Comparison of ENCODE assay signal across 8 cellular contexts in genomic region chr2:207230261-207231105, GRCh38.
A peak's percentile ranks its signal among the peaks of the same experiment; 100 is the strongest.
DNase-seq lines count a peak whose midpoint lies in the region; ATAC-seq, FAIRE-seq and TF ChIP-seq lines count a peak whose summit lies in the region.

No MANE protein-coding gene starts in this region.

- 59 to 70% (median 65%) methylated on average over 6 of the region's 6 CpGs for WGBS in small intestine, 3 donors

- TF ChIP-seq POLR2A in NB4 (IDR thresholded peaks at IDR 0.05; ENCODE audit: extremely low read depth, insufficient read length), result no peak

- no peak for FAIRE-seq in small intestine (lab: Jason Lieb, UNC)

- DNase-seq in NCI-H748 (lab: John Stamatoyannopoulos, UW; ENCODE audit: unreplicated experiment) (peak; percentile 30), NCI-H748 treated with DMSO at 0.1 percent for 48 hours (lab: John Stamatoyannopoulos, UW) (no peak), NB4 (ENCODE audit: low read depth) (peak; percentile 41), epithelial cell of esophagus (ENCODE audit: low read depth) (peak; percentile 41), small intestine (peak; percentile 24), A172 (ENCODE audit: low spot score) (no peak)

- no peaks in the 10 kb centered on the region for H3K9me3 ChIP-seq in small intestine (ENCODE audit: control insufficient read depth, low read depth)

- H3K4me1 ChIP-seq in small intestine (ENCODE audit: control insufficient read depth in 2 of 2, insufficient read depth in 1 of 2, low read depth in 1 of 2, low read length in 1 of 2), result peaks cover 0 to 4% of the 10 kb centered on the region in 2 donors

- peak; percentile 62 for TF ChIP-seq CTCF in NB4 (IDR thresholded peaks at IDR 0.05; ENCODE audit: low read depth, low read length)
- peak; percentile 56 for TF ChIP-seq CTCF in epithelial cell of esophagus (IDR thresholded peaks at IDR 0.05; ENCODE audit: insufficient read depth, low read depth, low read length, missing control alignments)

- ATAC-seq in HG02759 (IDR thresholded peaks at IDR 0.05; ENCODE audit: unreplicated experiment) (no peak), HG03196 (IDR thresholded peaks at IDR 0.05; ENCODE audit: unreplicated experiment) (no peak)

- H3K27ac ChIP-seq in small intestine (ENCODE audit: low read depth in 1 of 2, low read length in 1 of 2), result no peak overlapping the region

- H3K27me3 ChIP-seq in small intestine (ENCODE audit: control insufficient read depth in 2 of 2, insufficient read depth in 2 of 2, low read length in 2 of 2), result no peaks in the 10 kb centered on the region

- H3K4me3 ChIP-seq in NB4 (ENCODE audit: low read depth, low read length) (no peak overlapping the region), epithelial cell of esophagus (ENCODE audit: low read length) (no peak overlapping the region), small intestine (ENCODE audit: low read depth in 1 of 2, low read length in 2 of 2) (no peak overlapping the region)

- H3K36me3 ChIP-seq in small intestine (ENCODE audit: control insufficient read depth in 2 of 2, insufficient read depth in 2 of 2, low read length in 2 of 2), result no peaks in the 10 kb centered on the region

Comparison
In these comparisons a context has a peak if more than half of its experiments do, and no peak if none do; other contexts are left out.
1. DNase-seq: peak in NCI-H748 (single experiment), NB4 (single experiment), epithelial cell of esophagus (single experiment) and small intestine (single experiment); none in NCI-H748 treated with DMSO at 0.1 percent for 48 hours (single experiment) and A172 (single experiment).